19 cellular contexts compared by ENCODE assay signal in genomic region chr11:2209370-2209801, GRCh38. TPM values are rescaled to one million over a fixed set of nuclear protein-coding genes. Genes with fewer than 3 reads are reported as not detected.
DNase-seq lines count a peak whose midpoint lies in the region; ATAC-seq and TF ChIP-seq lines count a peak whose summit lies in the region.
"Had no signal": no experiment of that assay in that cellular context is flagged by ENCODE, and none has a peak within 500 bp of the region (broad histone marks: within the 10 kb centered on the region; RNA-seq: fewer than 3 reads in every experiment).

No MANE protein-coding gene starts in this region.

- TF ChIP-seq EP300 in esophagus muscularis mucosa (IDR thresholded peaks at IDR 0.05), result no peak

- no peak for ATAC-seq in T-helper 17 cell
- ATAC-seq in right lobe of liver, result no peak
- no peak for ATAC-seq in HG03565 (IDR thresholded peaks at IDR 0.05; ENCODE audit: unreplicated experiment)

- peak; percentile 2 for DNase-seq in activated naive CD4-positive, alpha-beta T cell treated with anti-CD3 and anti-CD28 coated beads for 36 hours
- DNase-seq in activated naive CD4-positive, alpha-beta T cell (lab: John Stamatoyannopoulos, UW), result no peak
- DNase-seq in T-helper 17 cell, result peak; percentile 3 to 7 (median 3)
- peak in 2 of 3 donors; percentile 18 to 42 for DNase-seq in right lobe of liver
- DNase-seq in tibial artery, result peak; percentile 12 to 60
- DNase-seq in esophagus muscularis mucosa (ENCODE audit: extremely low spot score), result no peak
- no peak for DNase-seq in NCI-H1694 (lab: John Stamatoyannopoulos, UW)
- DNase-seq: activated CD4-positive, alpha-beta T cell treated with anti-CD3 and anti-CD28 coated beads, Interleukin-2, amount 50 U/mL, for 1 hour; activated gamma-delta T cell; cortex of kidney; erythroblast; immature natural killer cell; mesendoderm; MG63 had no signal

- TF ChIP-seq POLR2A in right lobe of liver (IDR thresholded peaks at IDR 0.05), result no peak
- TF ChIP-seq POLR2A in esophagus muscularis mucosa (IDR thresholded peaks at IDR 0.05; ENCODE audit: low read depth), result no peak

- H3K4me3 Mint-ChIP-seq in activated naive CD4-positive, alpha-beta T cell treated with anti-CD3 and anti-CD28 coated beads for 36 hours, result no peak overlapping the region
- H3K4me3 Mint-ChIP-seq in T-helper 17 cell, result no peak overlapping the region
- H3K4me3 Mint-ChIP-seq: immature natural killer cell had no signal

- H3K36me3 Mint-ChIP-seq in activated naive CD4-positive, alpha-beta T cell treated with anti-CD3 and anti-CD28 coated beads for 36 hours (ENCODE audit: low read depth), result no peaks in the 10 kb centered on the region
- H3K36me3 Mint-ChIP-seq in T-helper 17 cell (ENCODE audit: low read depth), result peaks cover 2% of the 10 kb centered on the region

- H3K4me1 Mint-ChIP-seq in activated naive CD4-positive, alpha-beta T cell treated with anti-CD3 and anti-CD28 coated beads for 36 hours (ENCODE audit: low read depth), result peaks cover 10% of the 10 kb centered on the region
- peaks cover 9% of the 10 kb centered on the region for H3K4me1 Mint-ChIP-seq in T-helper 17 cell

- H3K4me1 ChIP-seq in right lobe of liver (no peaks in the 10 kb centered on the region), tibial artery (peaks cover 0 to 13% (median 0%) of the 10 kb centered on the region in 4 donors), esophagus muscularis mucosa (no peaks in the 10 kb centered on the region)

- no peaks in the 10 kb centered on the region for H3K9me3 ChIP-seq in T-helper 17 cell (ENCODE audit: control insufficient read depth, low read length, poor library complexity, severe bottlenecking)
- no peaks in the 10 kb centered on the region for H3K9me3 ChIP-seq in right lobe of liver
- peaks cover 0 to 6% (median 0%) of the 10 kb centered on the region in 3 donors for H3K9me3 ChIP-seq in tibial artery
- peaks cover 0 to 6% (median 3%) of the 10 kb centered on the region in 4 donors for H3K9me3 ChIP-seq in esophagus muscularis mucosa
- H3K9me3 ChIP-seq: MG63 had no signal

- intact Hi-C loops in activated naive CD4-positive, alpha-beta T cell treated with anti-CD3 and anti-CD28 coated beads for 36 hours (cut with micrococcal nuclease), result no loop called here
- intact Hi-C loops in right lobe of liver (cut with DNase I) (loop anchor here in 1 of 2 donors (10.0 kb wide), 1 partner anchor 315 kb away; no protein-coding TSS in a partner anchor), tibial artery (cut with DNase I; ENCODE audit: low total_unique reads) (loop anchor here (5.0 kb wide), 1 partner anchor 1042 kb away; no protein-coding TSS in a partner anchor), esophagus muscularis mucosa (cut with DNase I) (no loop called here)

- WGBS in right lobe of liver (ENCODE audit: insufficient coverage, low coverage, low lambda C conversion rate, missing lambda C conversion rate), result 68% methylated on average over 5 of the region's 11 CpGs
- 85% methylated on average over 9 of the region's 11 CpGs for WGBS in esophagus muscularis mucosa

- H3K4me3 ChIP-seq in right lobe of liver (no peak overlapping the region), tibial artery (no peak overlapping the region), esophagus muscularis mucosa (no peak overlapping the region)
- H3K4me3 ChIP-seq: MG63, skin epidermis had no signal

- H3K36me3 ChIP-seq in right lobe of liver (no peaks in the 10 kb centered on the region), tibial artery (no peaks in the 10 kb centered on the region), esophagus muscularis mucosa (no peaks in the 10 kb centered on the region)
- H3K36me3 ChIP-seq: MG63 had no signal

- no peaks in the 10 kb centered on the region for H3K27me3 Mint-ChIP-seq in activated naive CD4-positive, alpha-beta T cell treated with anti-CD3 and anti-CD28 coated beads for 36 hours (ENCODE audit: low read depth)
- H3K27me3 Mint-ChIP-seq in T-helper 17 cell, result peaks cover 7% of the 10 kb centered on the region

- H3K27me3 ChIP-seq in right lobe of liver (no peaks in the 10 kb centered on the region), tibial artery (peaks cover 0 to 45% of the 10 kb centered on the region in 2 donors), esophagus muscularis mucosa (peaks cover 0 to 54% (median 0%) of the 10 kb centered on the region in 4 donors)
- H3K27me3 ChIP-seq: MG63 had no signal

- no peak overlapping the region for H3K27ac ChIP-seq in right lobe of liver
- no peak overlapping the region for H3K27ac ChIP-seq in tibial artery
- no peak overlapping the region for H3K27ac ChIP-seq in esophagus muscularis mucosa (replicated peaks in 1 of 4)
- H3K27ac ChIP-seq: skin epidermis had no signal

- CTCF ChIA-PET in activated naive CD4-positive, alpha-beta T cell treated with anti-CD3 and anti-CD28 coated beads for 36 hours (lab: Charles Lee), result no interaction called here

- no peaks in the 10 kb centered on the region for H3K9me3 Mint-ChIP-seq in activated naive CD4-positive, alpha-beta T cell treated with anti-CD3 and anti-CD28 coated beads for 36 hours

- no peak overlapping the region for H3K27ac Mint-ChIP-seq in activated naive CD4-positive, alpha-beta T cell treated with anti-CD3 and anti-CD28 coated beads for 36 hours
- H3K27ac Mint-ChIP-seq in T-helper 17 cell, result no peak overlapping the region

- TF ChIP-seq CTCF in right lobe of liver (IDR thresholded peaks at IDR 0.05), result no peak
- no peak for TF ChIP-seq CTCF in tibial artery (IDR thresholded peaks at IDR 0.05)
- no peak for TF ChIP-seq CTCF in esophagus muscularis mucosa (IDR thresholded peaks at IDR 0.05)

RNA-seq across cellular contexts. Expression of gene TH, which starts 37.8 kb away (rescaled TPM):
- not detected for total RNA-seq in activated naive CD4-positive, alpha-beta T cell treated with anti-CD3 and anti-CD28 coated beads for 36 hours
- total RNA-seq in T-helper 17 cell, result not detected
- under 1 TPM in 2 of 6 experiments, not detected in 4; 0.51 to 0.64 TPM for total RNA-seq in right lobe of liver
- total RNA-seq in esophagus muscularis mucosa, result 1 to 10 TPM in 1 of 4 donors, not detected in 3; 1.3 TPM
- total RNA-seq: NCI-H460, OCI-LY7 had no signal

RNA-seq across cellular contexts. Expression of gene INS, which starts 48.4 kb away (rescaled TPM):
- not detected for total RNA-seq in activated naive CD4-positive, alpha-beta T cell treated with anti-CD3 and anti-CD28 coated beads for 36 hours
- not detected for total RNA-seq in T-helper 17 cell
- total RNA-seq in right lobe of liver, result not detected
- not detected for total RNA-seq in esophagus muscularis mucosa
- total RNA-seq: glomerular endothelial cell, NCI-H460, OCI-LY7 had no signal

Comparison
In these comparisons a context has a peak if more than half of its experiments do, and no peak if none do; other contexts are left out.
1. DNase-seq: peak in activated naive CD4-positive, alpha-beta T cell treated with anti-CD3 and anti-CD28 coated beads for 36 hours (single experiment), T-helper 17 cell (3 of 3), right lobe of liver (2 of 3) and tibial artery (2 of 2); none in activated naive CD4-positive, alpha-beta T cell (0 of 4), esophagus muscularis mucosa (single experiment) and NCI-H1694 (single experiment).